ENCODE assay signal across 8 cellular contexts in the genomic region with DNA sequence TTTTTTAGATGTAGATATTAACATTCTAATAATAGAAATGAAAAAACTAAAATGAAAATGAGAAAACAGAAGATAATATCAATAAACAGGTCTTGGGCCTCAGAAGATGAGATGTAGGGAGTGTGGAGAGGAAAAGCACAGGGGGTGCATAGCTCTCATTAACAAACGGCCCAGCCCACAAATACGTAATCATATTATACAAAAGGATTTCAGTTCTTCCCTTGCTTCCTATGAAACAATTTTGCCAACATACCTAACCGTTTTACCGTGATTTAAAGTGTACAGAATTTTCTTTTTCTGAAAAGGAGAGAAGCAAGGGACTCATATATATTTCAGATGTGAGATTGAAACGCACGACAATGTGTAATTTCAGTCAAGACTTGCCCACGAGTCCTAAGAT.
A peak's percentile ranks its signal among the peaks of the same experiment; 100 is the strongest.
DNase-seq lines count a peak whose midpoint lies in the region; ATAC-seq and TF ChIP-seq lines count a peak whose summit lies in the region.

No MANE protein-coding gene starts in this region.

- TF ChIP-seq CTCF in neutrophil (IDR thresholded peaks at IDR 0.05): no peak

- H3K9me3 ChIP-seq in neutrophil: no peaks in the 10 kb centered on the region

- no peaks in the 10 kb centered on the region for H3K36me3 ChIP-seq in neutrophil

- H3K4me1 ChIP-seq in neutrophil (ENCODE audit: control insufficient read depth in 1 of 2, insufficient read depth in 1 of 2, low read depth in 1 of 2, low read length in 1 of 2): peaks cover 13 to 19% of the 10 kb centered on the region in 2 experiments

- ATAC-seq in HG03025 (IDR thresholded peaks at IDR 0.05; ENCODE audit: low FRiP score, unreplicated experiment): no peak

- peak overlapping the region; percentile 61 to 64 for H3K4me3 ChIP-seq in neutrophil (ENCODE audit: low read depth in 1 of 2, low read length in 1 of 2)

- peaks cover 20% of the 10 kb centered on the region for H3K27me3 ChIP-seq in neutrophil

- H3K27ac ChIP-seq in cingulate gyrus (ENCODE audit: low read depth, low read length): peak overlapping the region; percentile 61
- peak overlapping the region; percentile 73 for H3K27ac ChIP-seq in neutrophil

- DNase-seq in NCI-H2081 (lab: John Stamatoyannopoulos, UW) (peak; percentile 42 to 69), NCI-H2081 treated with DMSO at 0.1 percent for 48 hours (lab: John Stamatoyannopoulos, UW) (no peak), NCI-H146 treated with DMSO at 0.1 percent for 48 hours (lab: John Stamatoyannopoulos, UW; ENCODE audit: unreplicated experiment) (peak; percentile 77), DMS114 treated with DMSO at 0.1 percent for 48 hours (lab: John Stamatoyannopoulos, UW; ENCODE audit: unreplicated experiment) (no peak)
- no peak for DNase-seq in activated CD4-positive, CD25-positive, alpha-beta regulatory T cell (lab: John Stamatoyannopoulos, UW)

Comparison
In these comparisons a context has a peak if more than half of its experiments do, and no peak if none do; other contexts are left out.
1. DNase-seq: peak in NCI-H2081 (2 of 2) and NCI-H146 treated with DMSO at 0.1 percent for 48 hours (single experiment); none in NCI-H2081 treated with DMSO at 0.1 percent for 48 hours (single experiment), activated CD4-positive, CD25-positive, alpha-beta regulatory T cell (0 of 4) and DMS114 treated with DMSO at 0.1 percent for 48 hours (single experiment).